ENCODE assay signal across 11 cellular contexts in the genomic region with DNA sequence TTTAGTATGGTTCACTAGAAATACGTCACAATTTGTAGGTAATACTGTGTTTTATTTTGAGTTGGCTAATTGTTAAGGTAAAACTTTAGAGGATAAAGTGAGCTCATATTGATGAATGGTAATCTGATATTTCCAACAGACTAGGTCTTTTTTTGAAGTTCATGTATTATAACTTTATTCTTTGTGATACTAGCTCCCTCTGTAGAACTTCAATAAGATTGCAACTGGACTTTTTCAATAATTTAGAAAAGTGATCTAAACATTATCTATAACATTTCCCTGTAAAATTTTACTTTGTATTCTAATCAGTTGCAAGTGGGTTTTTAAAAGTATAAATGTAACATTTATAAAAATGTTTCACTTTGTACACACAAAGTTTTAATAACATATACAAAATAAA.
DNase-seq lines count a peak whose midpoint lies in the region; ATAC-seq and TF ChIP-seq lines count a peak whose summit lies in the region.
"Had no signal": no experiment of that assay in that cellular context is flagged by ENCODE, and none has a peak within 500 bp of the region (broad histone marks: within the 10 kb centered on the region; RNA-seq: fewer than 3 reads in every experiment).

No MANE protein-coding gene starts in this region.

- TF ChIP-seq CTCF in CD14-positive monocyte (IDR thresholded peaks at IDR 0.05) (peak; percentile 55), IMR-90 (conservative IDR thresholded peaks at IDR 0.05; ENCODE audit: low read depth, low read length) (peak; percentile 56), breast epithelium (IDR thresholded peaks at IDR 0.05) (peak in 2 of 3 donors; percentile 39 to 44), neural crest cell (conservative IDR thresholded peaks at IDR 0.05) (peak; percentile 62)

- no peak overlapping the region for H3K14ac ChIP-seq in IMR-90 (replicated peaks; ENCODE audit: low read depth, low read length)

- no peak overlapping the region for H3K18ac ChIP-seq in IMR-90 (ENCODE audit: low read depth, low read length)

- H3K27me3 ChIP-seq in IMR-90 (ENCODE audit: control insufficient read depth, insufficient read depth, low read length), result no peaks in the 10 kb centered on the region
- H3K27me3 ChIP-seq in breast epithelium, result no peaks in the 10 kb centered on the region

- H3K4ac ChIP-seq in IMR-90 (ENCODE audit: low read depth, low read length), result no peak overlapping the region

- no peak overlapping the region for H4K8ac ChIP-seq in IMR-90 (ENCODE audit: low read depth in 2 of 2, low read length in 2 of 2)

- ATAC-seq in IMR-90 (ENCODE audit: low read depth) (peak; percentile 49; the same call in 1 of the 2 replicates), HG02970 (IDR thresholded peaks at IDR 0.05; ENCODE audit: low FRiP score, unreplicated experiment) (no peak), GM18502 (IDR thresholded peaks at IDR 0.05; ENCODE audit: poor library complexity, unreplicated experiment) (no peak)
- ATAC-seq: WTC11 had no signal

- no peak overlapping the region for H2BK120ac ChIP-seq in IMR-90 (ENCODE audit: low read depth, low read length)

- no peak overlapping the region for H3K9ac ChIP-seq in IMR-90 (ENCODE audit: low read depth, low read length)

- H2AFZ ChIP-seq in IMR-90 (replicated peaks; ENCODE audit: low read length, poor library complexity), result no peak overlapping the region

- H3K4me1 ChIP-seq in IMR-90 (ENCODE audit: control insufficient read depth, insufficient read depth, low read length) (no peaks in the 10 kb centered on the region), breast epithelium (no peaks in the 10 kb centered on the region)

- no peak overlapping the region for H4K91ac ChIP-seq in IMR-90 (ENCODE audit: insufficient read depth, low read depth, low read length)

- H3K4me2 ChIP-seq in IMR-90 (ENCODE audit: low read depth, low read length), result no peak overlapping the region

- WGBS in IMR-90 (ENCODE audit: extremely low coverage in 2 of 2, insufficient read length in 1 of 2), 2 experiments, result no CpG with 5 or more reads among the region's 1 CpG

- H3K79me1 ChIP-seq in IMR-90 (ENCODE audit: low read depth in 1 of 2, low read length in 2 of 2), result peaks cover 5 to 37% of the 10 kb centered on the region in 2 experiments; a peak in 3 of 4 replicates

- no peaks in the 10 kb centered on the region for H3K9me1 ChIP-seq in IMR-90 (ENCODE audit: insufficient read depth, low read length)

- H2AK5ac ChIP-seq in IMR-90 (ENCODE audit: low read depth, low read length), result no peak overlapping the region

- no peak overlapping the region for H2AK9ac ChIP-seq in IMR-90 (replicated peaks; ENCODE audit: low read depth, low read length, poor library complexity)

- intact Hi-C loops in CD14-positive monocyte (cut with micrococcal nuclease) (loop anchor here in 1 of 2 donors (5.0 kb wide), 1 partner anchor 82 kb away; the partner anchor contains the start of genes ADK and AP3M1), IMR-90 (cut with micrococcal nuclease) (loop anchor here (2.0 to 5.0 kb wide), 4 partner anchors 37 to 348 kb away; partner anchors contain the start of genes ADK and AP3M1), breast epithelium (cut with DNase I; ENCODE audit: low total_unique reads) (no loop called here)

- H3K36me3 ChIP-seq in IMR-90 (ENCODE audit: control insufficient read depth, insufficient read depth, low read length) (no peaks in the 10 kb centered on the region), breast epithelium (no peaks in the 10 kb centered on the region)

- no peak overlapping the region for H2BK15ac ChIP-seq in IMR-90 (ENCODE audit: low read depth, low read length)

- H3K4me3 Mint-ChIP-seq in CD14-positive monocyte (no peak overlapping the region), neural crest cell (no peak overlapping the region)
- H3K4me3 Mint-ChIP-seq: WTC11 had no signal

- no peak for DNase-seq in CD14-positive monocyte (ENCODE audit: low spot score)
- DNase-seq in IMR-90, result peak; percentile 33
- no peak for DNase-seq in breast epithelium (ENCODE audit: low spot score in 2 of 2)
- no peak for DNase-seq in neural crest cell (ENCODE audit: low read depth, low spot score)
- DNase-seq in NCI-H524 (lab: John Stamatoyannopoulos, UW), result no peak
- no peak for DNase-seq in G401 (ENCODE audit: low spot score)
- DNase-seq: anterior cingulate cortex, NCI-H2107 had no signal

- H3K4me1 Mint-ChIP-seq in CD14-positive monocyte (peaks cover 14% of the 10 kb centered on the region), neural crest cell (no peaks in the 10 kb centered on the region)
- H3K4me1 Mint-ChIP-seq: WTC11 had no signal

- dilution Hi-C loops in IMR-90 (cut with HindIII; ENCODE audit: low sequenced_read_pairs, unreplicated experiment), result no loop called here

- in situ Hi-C loops in IMR-90 (cut with MboI; ENCODE audit: low sequenced_read_pairs) (loop anchor here (5.0 kb wide), 1 partner anchor 92 kb away; no protein-coding TSS in a partner anchor), G401 (cut with HindIII; ENCODE audit: low sequenced_read_pairs) (no loop called here)

- H2BK20ac ChIP-seq in IMR-90 (ENCODE audit: low read depth, low read length), result no peak overlapping the region

- no peak overlapping the region for H4K5ac ChIP-seq in IMR-90 (ENCODE audit: low read depth, low read length)

- TF ChIP-seq RAD21 in IMR-90 (IDR thresholded peaks at IDR 0.05; ENCODE audit: low read length), result peak; percentile 52

- no TSS peak for BruUV-seq in IMR-90 (replicated peaks; lab: Mats Ljungman, UMichigan)

- H3K27ac Mint-ChIP-seq in CD14-positive monocyte (no peak overlapping the region), neural crest cell (ENCODE audit: unreplicated experiment) (no peak overlapping the region)
- H3K27ac Mint-ChIP-seq: WTC11 had no signal

- POLR2A ChIA-PET in IMR-90 (lab: Charles Lee; ENCODE audit: unreplicated experiment), result no interaction called here

- H3K4me3 ChIP-seq in IMR-90 (ENCODE audit: insufficient read depth, low read depth, low read length), result no peak overlapping the region
- no peak overlapping the region for H3K4me3 ChIP-seq in breast epithelium

- no peak overlapping the region for H3K56ac ChIP-seq in IMR-90 (ENCODE audit: extremely low read depth, insufficient read depth, low read length)

- no peak overlapping the region for H3K23ac ChIP-seq in IMR-90 (ENCODE audit: low read depth, low read length)

- H3K9me3 Mint-ChIP-seq in CD14-positive monocyte (no peaks in the 10 kb centered on the region), neural crest cell (no peaks in the 10 kb centered on the region)
- H3K9me3 Mint-ChIP-seq: WTC11 had no signal

- no peak overlapping the region for H2BK5ac ChIP-seq in IMR-90 (ENCODE audit: low read depth, low read length, poor library complexity, severe bottlenecking)

- CTCF ChIA-PET in IMR-90 (lab: Yijun Ruan, JAX), result interaction anchor here (0.6 to 1.4 kb wide), 6 partner anchors 86 to 1251 kb away, joined by 3 to 6 read pairs (median 3); no protein-coding TSS in a partner anchor

- H3K27ac ChIP-seq in IMR-90 (ENCODE audit: insufficient read depth, low read length), result no peak overlapping the region
- no peak overlapping the region for H3K27ac ChIP-seq in breast epithelium

- H3K36me3 Mint-ChIP-seq in CD14-positive monocyte (peaks cover 0 to 3% of the 10 kb centered on the region in 2 donors), neural crest cell (ENCODE audit: low read depth) (no peaks in the 10 kb centered on the region)
- H3K36me3 Mint-ChIP-seq: WTC11 had no signal

- no peak for TF ChIP-seq POLR2A in IMR-90 (IDR thresholded peaks at IDR 0.05; ENCODE audit: low read depth, low read length)
- no peak for TF ChIP-seq POLR2A in breast epithelium (IDR thresholded peaks at IDR 0.05)

- H4K20me1 ChIP-seq in IMR-90 (ENCODE audit: insufficient read depth, low read length), result no peaks in the 10 kb centered on the region

- H3K27me3 Mint-ChIP-seq in CD14-positive monocyte (ENCODE audit: low read depth in 3 of 3) (no peaks in the 10 kb centered on the region), neural crest cell (ENCODE audit: low read depth) (no peaks in the 10 kb centered on the region)

- no peaks in the 10 kb centered on the region for H3K9me3 ChIP-seq in IMR-90 (ENCODE audit: control insufficient read depth, insufficient read depth, low read length)
- no peaks in the 10 kb centered on the region for H3K9me3 ChIP-seq in breast epithelium

TF ChIP-seq in IMR-90, 13 proteins besides CTCF, POLR2A, EP300 and RAD21:
- TF ChIP-seq SMC3 (IDR thresholded peaks at IDR 0.05; ENCODE audit: low read depth, low read length), result peak; percentile 47; the same call in 1 of the 2 replicates
- TF ChIP-seq, protein P1, sequence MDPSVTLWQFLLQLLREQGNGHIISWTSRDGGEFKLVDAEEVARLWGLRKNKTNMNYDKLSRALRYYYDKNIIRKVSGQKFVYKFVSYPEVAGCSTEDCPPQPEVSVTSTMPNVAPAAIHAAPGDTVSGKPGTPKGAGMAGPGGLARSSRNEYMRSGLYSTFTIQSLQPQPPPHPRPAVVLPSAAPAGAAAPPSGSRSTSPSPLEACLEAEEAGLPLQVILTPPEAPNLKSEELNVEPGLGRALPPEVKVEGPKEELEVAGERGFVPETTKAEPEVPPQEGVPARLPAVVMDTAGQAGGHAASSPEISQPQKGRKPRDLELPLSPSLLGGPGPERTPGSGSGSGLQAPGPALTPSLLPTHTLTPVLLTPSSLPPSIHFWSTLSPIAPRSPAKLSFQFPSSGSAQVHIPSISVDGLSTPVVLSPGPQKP (IDR thresholded peaks at IDR 0.05; ENCODE audit: borderline replicate concordance, low read depth, low read length), result no peak
- no peak for TF ChIP-seq RFX5 (IDR thresholded peaks at IDR 0.05; ENCODE audit: low read depth, low read length)
- TF ChIP-seq MAFK (IDR thresholded peaks at IDR 0.05; ENCODE audit: low read depth, low read length), result no peak
- no peak for TF ChIP-seq MAZ (IDR thresholded peaks at IDR 0.05; ENCODE audit: borderline replicate concordance, low read depth, low read length)
- TF ChIP-seq CHD1 (IDR thresholded peaks at IDR 0.05; ENCODE audit: low read depth, low read length), result no peak
